Comparison of ENCODE assay signal across 1 cellular context in genomic region chr2:148642891-148643416, GRCh38.
TF ChIP-seq lines count a peak whose summit lies in the region.

No MANE protein-coding gene starts in this region.

TF ChIP-seq in K562, 482 proteins besides CTCF, POLR2A, EP300 and RAD21 (continued from another document):
- TF ChIP-seq, protein P1, sequence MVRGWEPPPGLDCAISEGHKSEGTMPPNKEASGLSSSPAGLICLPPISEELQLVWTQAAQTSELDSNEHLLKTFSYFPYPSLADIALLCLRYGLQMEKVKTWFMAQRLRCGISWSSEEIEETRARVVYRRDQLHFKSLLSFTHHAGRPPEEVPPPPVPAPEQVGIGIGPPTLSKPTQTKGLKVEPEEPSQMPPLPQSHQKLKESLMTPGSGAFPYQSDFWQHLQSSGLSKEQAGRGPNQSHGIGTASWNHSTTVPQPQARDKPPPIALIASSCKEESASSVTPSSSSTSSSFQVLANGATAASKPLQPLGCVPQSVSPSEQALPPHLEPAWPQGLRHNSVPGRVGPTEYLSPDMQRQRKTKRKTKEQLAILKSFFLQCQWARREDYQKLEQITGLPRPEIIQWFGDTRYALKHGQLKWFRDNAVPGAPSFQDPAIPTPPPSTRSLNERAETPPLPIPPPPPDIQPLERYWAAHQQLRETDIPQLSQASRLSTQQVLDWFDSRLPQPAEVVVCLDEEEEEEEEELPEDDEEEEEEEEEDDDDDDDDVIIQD (CRISPR knock-in tag; IDR thresholded peaks at IDR 0.05), result no peak
- no peak for TF ChIP-seq EWSR1 (IDR thresholded peaks at IDR 0.05; ENCODE audit: borderline replicate concordance, low read depth, partially characterized antibody)
- no peak for TF ChIP-seq KDM4B (IDR thresholded peaks at IDR 0.05; ENCODE audit: borderline replicate concordance in 2 of 2, low read depth in 1 of 2)
- TF ChIP-seq, protein P2, sequence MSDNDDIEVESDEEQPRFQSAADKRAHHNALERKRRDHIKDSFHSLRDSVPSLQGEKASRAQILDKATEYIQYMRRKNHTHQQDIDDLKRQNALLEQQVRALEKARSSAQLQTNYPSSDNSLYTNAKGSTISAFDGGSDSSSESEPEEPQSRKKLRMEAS (CRISPR knock-in tag; IDR thresholded peaks at IDR 0.05), result no peak
- no peak for TF ChIP-seq MITF (IDR thresholded peaks at IDR 0.05)
- no peak for TF ChIP-seq ZKSCAN3 (CRISPR knock-in tag; IDR thresholded peaks at IDR 0.05)
- TF ChIP-seq NCOA2 (IDR thresholded peaks at IDR 0.05; ENCODE audit: partially characterized antibody in 2 of 2), result no peak
- TF ChIP-seq ZNF445 (CRISPR knock-in tag; IDR thresholded peaks at IDR 0.05; ENCODE audit: low read depth), result no peak
- no peak for TF ChIP-seq NR0B1 (IDR thresholded peaks at IDR 0.05; ENCODE audit: partially characterized antibody)
- no peak for TF ChIP-seq ESRRB (CRISPR knock-in tag; IDR thresholded peaks at IDR 0.05; ENCODE audit: borderline replicate concordance)
- 0 out of 2 replicates have a peak, but pooled peaks have one; percentile 36 for TF ChIP-seq CXXC5 (CRISPR knock-in tag; IDR thresholded peaks at IDR 0.05)
- TF ChIP-seq ZNF263 (CRISPR knock-in tag; IDR thresholded peaks at IDR 0.05; ENCODE audit: borderline replicate concordance), result no peak
- no peak for TF ChIP-seq TAF9B (IDR thresholded peaks at IDR 0.05; ENCODE audit: partially characterized antibody)
- no peak for TF ChIP-seq NCOR1 (IDR thresholded peaks at IDR 0.05)
- TF ChIP-seq TCF7L2 (IDR thresholded peaks at IDR 0.05; ENCODE audit: low read depth, low read length), result no peak
- TF ChIP-seq JUNB (CRISPR knock-in tag; conservative IDR thresholded peaks at IDR 0.05), result no peak
- TF ChIP-seq SP2 (IDR thresholded peaks at IDR 0.05; ENCODE audit: extremely low read depth, low read depth, low read length, poor library complexity, severe bottlenecking), result no peak
- TF ChIP-seq, protein P3, sequence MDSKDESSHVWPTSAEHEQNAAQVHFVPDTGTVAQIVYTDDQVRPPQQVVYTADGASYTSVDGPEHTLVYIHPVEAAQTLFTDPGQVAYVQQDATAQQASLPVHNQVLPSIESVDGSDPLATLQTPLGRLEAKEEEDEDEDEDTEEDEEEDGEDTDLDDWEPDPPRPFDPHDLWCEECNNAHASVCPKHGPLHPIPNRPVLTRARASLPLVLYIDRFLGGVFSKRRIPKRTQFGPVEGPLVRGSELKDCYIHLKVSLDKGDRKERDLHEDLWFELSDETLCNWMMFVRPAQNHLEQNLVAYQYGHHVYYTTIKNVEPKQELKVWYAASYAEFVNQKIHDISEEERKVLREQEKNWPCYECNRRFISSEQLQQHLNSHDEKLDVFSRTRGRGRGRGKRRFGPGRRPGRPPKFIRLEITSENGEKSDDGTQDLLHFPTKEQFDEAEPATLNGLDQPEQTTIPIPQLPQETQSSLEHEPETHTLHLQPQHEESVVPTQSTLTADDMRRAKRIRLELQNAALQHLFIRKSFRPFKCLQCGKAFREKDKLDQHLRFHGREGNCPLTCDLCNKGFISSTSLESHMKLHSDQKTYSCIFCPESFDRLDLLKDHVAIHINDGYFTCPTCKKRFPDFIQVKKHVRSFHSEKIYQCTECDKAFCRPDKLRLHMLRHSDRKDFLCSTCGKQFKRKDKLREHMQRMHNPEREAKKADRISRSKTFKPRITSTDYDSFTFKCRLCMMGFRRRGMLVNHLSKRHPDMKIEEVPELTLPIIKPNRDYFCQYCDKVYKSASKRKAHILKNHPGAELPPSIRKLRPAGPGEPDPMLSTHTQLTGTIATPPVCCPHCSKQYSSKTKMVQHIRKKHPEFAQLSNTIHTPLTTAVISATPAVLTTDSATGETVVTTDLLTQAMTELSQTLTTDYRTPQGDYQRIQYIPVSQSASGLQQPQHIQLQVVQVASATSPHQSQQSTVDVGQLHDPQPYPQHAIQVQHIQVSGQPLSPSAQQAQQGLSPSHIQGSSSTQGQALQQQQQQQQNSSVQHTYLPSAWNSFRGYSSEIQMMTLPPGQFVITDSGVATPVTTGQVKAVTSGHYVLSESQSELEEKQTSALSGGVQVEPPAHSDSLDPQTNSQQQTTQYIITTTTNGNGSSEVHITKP (IDR thresholded peaks at IDR 0.05; ENCODE audit: partially characterized antibody), result peak; percentile 20
- no peak for TF ChIP-seq MEF2A (IDR thresholded peaks at IDR 0.05; ENCODE audit: control insufficient read depth, low read depth, low read length)
- no peak for TF ChIP-seq ATF2 (CRISPR knock-in tag; IDR thresholded peaks at IDR 0.05)
- no peak for TF ChIP-seq DDX20 (tag; IDR thresholded peaks at IDR 0.05; ENCODE audit: low read depth)
- no peak for TF ChIP-seq SMAD1 (IDR thresholded peaks at IDR 0.05; ENCODE audit: low read depth, low read length, partially characterized antibody)
- TF ChIP-seq, protein P4, sequence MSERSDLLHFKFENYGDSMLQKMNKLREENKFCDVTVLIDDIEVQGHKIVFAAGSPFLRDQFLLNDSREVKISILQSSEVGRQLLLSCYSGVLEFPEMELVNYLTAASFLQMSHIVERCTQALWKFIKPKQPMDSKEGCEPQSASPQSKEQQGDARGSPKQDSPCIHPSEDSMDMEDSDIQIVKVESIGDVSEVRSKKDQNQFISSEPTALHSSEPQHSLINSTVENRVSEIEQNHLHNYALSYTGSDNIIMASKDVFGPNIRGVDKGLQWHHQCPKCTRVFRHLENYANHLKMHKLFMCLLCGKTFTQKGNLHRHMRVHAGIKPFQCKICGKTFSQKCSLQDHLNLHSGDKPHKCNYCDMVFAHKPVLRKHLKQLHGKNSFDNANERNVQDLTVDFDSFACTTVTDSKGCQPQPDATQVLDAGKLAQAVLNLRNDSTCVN (CRISPR knock-in tag; IDR thresholded peaks at IDR 0.05), result no peak
- no peak for TF ChIP-seq ZFP91 (CRISPR knock-in tag; IDR thresholded peaks at IDR 0.05)
- no peak for TF ChIP-seq SMAD3 (CRISPR knock-in tag; conservative IDR thresholded peaks at IDR 0.05)
- TF ChIP-seq NFE2 (IDR thresholded peaks at IDR 0.05; ENCODE audit: low read depth), result no peak
- TF ChIP-seq MXI1 (IDR thresholded peaks at IDR 0.05; ENCODE audit: low read depth, low read length), result no peak
- peak in 1 of 2 experiments; percentile 75; a peak in 2 of 4 replicates for TF ChIP-seq KDM1A (IDR thresholded peaks at IDR 0.05)
